Comparison of ENCODE assay signal across 22 cellular contexts in the genomic region with DNA sequence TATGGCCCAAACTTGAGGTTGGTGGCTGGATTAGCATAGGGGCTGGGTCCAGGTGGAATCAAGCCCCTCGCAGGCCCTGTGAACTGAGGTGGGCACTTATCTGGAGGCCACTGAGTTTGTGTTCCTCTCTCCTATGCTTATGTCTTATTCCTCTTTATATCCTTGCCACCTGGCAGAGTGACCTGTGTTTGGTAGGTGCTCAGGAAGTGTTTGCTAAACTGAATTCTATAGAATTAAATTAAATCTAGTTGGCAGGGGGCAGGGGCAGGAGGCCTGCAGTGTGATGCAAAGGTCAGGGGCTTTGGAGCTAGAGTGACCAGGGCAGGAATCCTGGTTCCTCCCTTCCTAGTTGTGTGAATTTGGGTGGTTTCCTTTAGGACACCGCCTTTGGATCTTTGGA. TPM values are rescaled to one million over a fixed set of nuclear protein-coding genes. Genes with fewer than 3 reads are reported as not detected.
DNase-seq lines count a peak whose midpoint lies in the region; ATAC-seq, FAIRE-seq and TF ChIP-seq lines count a peak whose summit lies in the region.
"Had no signal": no experiment of that assay in that cellular context is flagged by ENCODE, and none has a peak within 500 bp of the region (broad histone marks: within the 10 kb centered on the region; RNA-seq: fewer than 3 reads in every experiment).

No MANE protein-coding gene starts in this region.

- H4K8ac ChIP-seq in H1 (ENCODE audit: extremely low read depth, insufficient read depth, low read length) = no peak overlapping the region

- no peak for TF ChIP-seq EP300 in H1 (IDR thresholded peaks at IDR 0.05; ENCODE audit: borderline replicate concordance in 1 of 2, low read depth in 2 of 2, low read length in 2 of 2)

- H4K20me1 ChIP-seq in H1 (replicated peaks in 1 of 2; ENCODE audit: control insufficient read depth in 1 of 2, insufficient read depth in 2 of 2, low read length in 2 of 2) = peaks cover 0 to 3% of the 10 kb centered on the region in 2 experiments

- H2BK5ac ChIP-seq in H1 (ENCODE audit: low read depth, low read length) = no peak overlapping the region

- TF ChIP-seq POLR2A in H1 (IDR thresholded peaks at IDR 0.05; ENCODE audit: control extremely low read depth in 1 of 2, low read depth in 2 of 2, low read length in 2 of 2) = no peak
- TF ChIP-seq POLR2A in spleen (IDR thresholded peaks at IDR 0.05) = no peak

- no peaks in the 10 kb centered on the region for H3K9me3 ChIP-seq in CD8-positive, alpha-beta T cell (ENCODE audit: low read length)
- H3K9me3 ChIP-seq in H1 (ENCODE audit: insufficient read depth in 2 of 2, low read depth in 1 of 2, low read length in 1 of 2) (no peaks in the 10 kb centered on the region), spleen (no peaks in the 10 kb centered on the region)
- H3K9me3 ChIP-seq: A549 had no signal

- no peak for TF ChIP-seq CTCF in natural killer cell (IDR thresholded peaks at IDR 0.05)
- TF ChIP-seq CTCF in CD8-positive, alpha-beta T cell (IDR thresholded peaks at IDR 0.05) = no peak
- TF ChIP-seq CTCF in H1 (IDR thresholded peaks at IDR 0.05; ENCODE audit: control extremely low read depth in 1 of 3, insufficient read depth in 1 of 3, low read depth in 1 of 3, low read length in 3 of 3) = no peak
- TF ChIP-seq CTCF in spleen (IDR thresholded peaks at IDR 0.05 in 8 of 11, conservative IDR thresholded peaks at IDR 0.05 in 3 of 11) = no peak

- H4K5ac ChIP-seq in H1 (ENCODE audit: insufficient read length, low read depth, low read length) = no peak overlapping the region

- no peak overlapping the region for H3K4me3 ChIP-seq in CD8-positive, alpha-beta T cell (ENCODE audit: low read depth, low read length)
- H3K4me3 ChIP-seq in H1 (ENCODE audit: extremely low read depth in 1 of 4, insufficient read depth in 2 of 4, low read depth in 3 of 4, low read length in 4 of 4) (no peak overlapping the region), spleen (peak overlapping the region in 1 of 8 donors; percentile 97)

- peaks cover 13 to 24% of the 10 kb centered on the region in 2 donors for H3K4me1 Mint-ChIP-seq in natural killer cell
- peaks cover 13 to 14% of the 10 kb centered on the region in 2 donors for H3K4me1 Mint-ChIP-seq in natural killer cell treated with Interleukin-12 subunit alpha and Interleukin-12 subunit beta and Interleukin-15 and Interleukin-18, amount 100 ng/mL, for 72 hours (ENCODE audit: low read depth in 2 of 2)
- H3K4me1 Mint-ChIP-seq in CD8-positive, alpha-beta T cell (ENCODE audit: low read depth) = peaks cover 26% of the 10 kb centered on the region

- WGBS in H1 (ENCODE audit: extremely low coverage in 1 of 2, insufficient coverage in 1 of 2, insufficient read length in 1 of 2, insufficient replicate concordance in 2 of 2, low coverage in 1 of 2, low lambda C conversion rate in 2 of 2, missing lambda C conversion rate in 1 of 2), 2 experiments = 95% methylated on average over 2 of the region's 2 CpGs; no CpG with 5 or more reads in 1 of the 2 experiments
- 66 to 93% (median 81%) methylated on average over 2 of the region's 2 CpGs for WGBS in spleen, 5 donors

- peak overlapping the region; percentile 28 for H3K4me3 Mint-ChIP-seq in natural killer cell
- no peak overlapping the region for H3K4me3 Mint-ChIP-seq in natural killer cell treated with Interleukin-12 subunit alpha and Interleukin-12 subunit beta and Interleukin-15 and Interleukin-18, amount 100 ng/mL, for 72 hours
- peak overlapping the region; percentile 46 for H3K4me3 Mint-ChIP-seq in CD8-positive, alpha-beta T cell

- H2BK20ac ChIP-seq in H1 (ENCODE audit: low read length) = no peak overlapping the region

- intact Hi-C loops in natural killer cell (cut with micrococcal nuclease) (no loop called here), spleen (cut with DNase I; ENCODE audit: low total_unique reads) (no loop called here)
- intact Hi-C loops in CD8-positive, alpha-beta T cell (cut with DNase I, micrococcal nuclease) = loop anchor here in 1 of 2 experiments (2.0 to 10.0 kb wide), 2 partner anchors 15 to 491 kb away; partner anchors contain the start of gene DDX59

- H3K27ac Mint-ChIP-seq in natural killer cell = no peak overlapping the region
- no peak overlapping the region for H3K27ac Mint-ChIP-seq in natural killer cell treated with Interleukin-12 subunit alpha and Interleukin-12 subunit beta and Interleukin-15 and Interleukin-18, amount 100 ng/mL, for 72 hours
- no peak overlapping the region for H3K27ac Mint-ChIP-seq in CD8-positive, alpha-beta T cell

- H2AK5ac ChIP-seq in H1 (ENCODE audit: low read depth, low read length) = no peak overlapping the region

- no peak overlapping the region for H3K14ac ChIP-seq in H1 (ENCODE audit: insufficient read length)

- H3K27me3 Mint-ChIP-seq in natural killer cell (ENCODE audit: low read depth in 2 of 2) = peaks cover 14 to 17% of the 10 kb centered on the region in 2 donors
- H3K27me3 Mint-ChIP-seq in natural killer cell treated with Interleukin-12 subunit alpha and Interleukin-12 subunit beta and Interleukin-15 and Interleukin-18, amount 100 ng/mL, for 72 hours = peaks cover 12 to 20% of the 10 kb centered on the region in 2 donors
- H3K27me3 Mint-ChIP-seq in CD8-positive, alpha-beta T cell (ENCODE audit: low read depth) = no peaks in the 10 kb centered on the region

- ATAC-seq in natural killer cell (no peak), GM21619 (IDR thresholded peaks at IDR 0.05; ENCODE audit: unreplicated experiment) (no peak)
- no peak for ATAC-seq in natural killer cell treated with Interleukin-12 subunit alpha and Interleukin-12 subunit beta and Interleukin-15 and Interleukin-18, amount 100 ng/mL, for 72 hours
- no peak for ATAC-seq in CD8-positive, alpha-beta T cell

- peaks cover 6% of the 10 kb centered on the region; the same call in 1 of the 2 replicates for H3K23me2 ChIP-seq in H1 (ENCODE audit: low read depth, low read length)

- no peak overlapping the region for H3K9ac ChIP-seq in H1 (replicated peaks in 1 of 4; ENCODE audit: extremely low read depth in 1 of 4, low read depth in 3 of 4, low read length in 3 of 4)

- POLR2A ChIA-PET in CD8-positive, alpha-beta T cell (lab: Charles Lee) = interaction anchor here (1.6 to 2.4 kb wide), 2 partner anchors 14 to 41 kb away, joined by 8 read pairs; no protein-coding TSS in a partner anchor
- POLR2A ChIA-PET in H1 (lab: Charles Lee; ENCODE audit: partially characterized antibody) = interaction anchor here (0.8 to 11.8 kb wide), 4 partner anchors 14 to 263 kb away, joined by 3 to 105 read pairs (median 13); no protein-coding TSS in a partner anchor

- no peak for TF ChIP-seq RAD21 in H1 (IDR thresholded peaks at IDR 0.05 in 1 of 2, conservative IDR thresholded peaks at IDR 0.05 in 1 of 2; ENCODE audit: low read depth in 2 of 2, low read length in 2 of 2)

- no peak overlapping the region for H2AFZ ChIP-seq in H1 (ENCODE audit: low read length)

- no peaks in the 10 kb centered on the region for H3K27me3 ChIP-seq in CD8-positive, alpha-beta T cell (ENCODE audit: insufficient read depth, low read length)
- H3K27me3 ChIP-seq in H1 (replicated peaks in 1 of 4; ENCODE audit: control insufficient read depth in 3 of 4, extremely low read depth in 1 of 4, insufficient read depth in 3 of 4, low read length in 3 of 4) = no peaks in the 10 kb centered on the region; a peak in 1 of 7 replicates
- H3K27me3 ChIP-seq in spleen (replicated peaks in 1 of 7) = no peaks in the 10 kb centered on the region

- H3K4me2 ChIP-seq in H1 (ENCODE audit: insufficient read depth in 1 of 2, low read depth in 2 of 2, low read length in 2 of 2) = no peak overlapping the region; a peak in 1 of 4 replicates

- no peak overlapping the region for H3K27ac ChIP-seq in CD8-positive, alpha-beta T cell (ENCODE audit: low read depth, low read length)
- H3K27ac ChIP-seq in H1 (ENCODE audit: low read depth, low read length) = no peak overlapping the region
- H3K27ac ChIP-seq in spleen = no peak overlapping the region

- DNase-seq in natural killer cell = no peak
- no peak for DNase-seq in natural killer cell treated with Interleukin-12 subunit alpha and Interleukin-12 subunit beta and Interleukin-15 and Interleukin-18, amount 100 ng/mL, for 72 hours (ENCODE audit: low spot score)
- DNase-seq in CD8-positive, alpha-beta T cell = no peak
- DNase-seq in H1 (ENCODE audit: low read depth in 1 of 2, low spot score in 2 of 2) = no peak
- DNase-seq in spleen = peak; percentile 40
- no peak for DNase-seq in NCI-H524 (lab: John Stamatoyannopoulos, UW)
- no peak for DNase-seq in stimulated activated CD4-positive, alpha-beta T cell treated with anti-CD3 and anti-CD28 coated beads, Interleukin-15, amount 100 ng/mL, for 24 hours
- DNase-seq: COR-L47, DMS153, DMS79 treated with DMSO at 0.1 percent for 48 hours, EL, HCEC 1CT, HFFc6 had no signal

- H4K91ac ChIP-seq in H1 (replicated peaks; ENCODE audit: insufficient read length, low read length) = no peak overlapping the region

- H3K18ac ChIP-seq in H1 (ENCODE audit: extremely low read depth, low read length) = no peak overlapping the region

- no peak overlapping the region for H3K4ac ChIP-seq in H1 (replicated peaks; ENCODE audit: insufficient read length, low read depth, low read length)

- H3K36me3 ChIP-seq in CD8-positive, alpha-beta T cell (ENCODE audit: insufficient read depth, low read length) = no peaks in the 10 kb centered on the region
- H3K36me3 ChIP-seq in H1 (ENCODE audit: control insufficient read depth in 2 of 4, insufficient read depth in 4 of 4, low read length in 3 of 4) (peaks cover 4 to 24% (median 16%) of the 10 kb centered on the region in 4 experiments; a peak in 7 of 8 replicates), spleen (peaks cover 0 to 15% (median 4%) of the 10 kb centered on the region in 6 donors)

- CTCF ChIA-PET in CD8-positive, alpha-beta T cell (lab: Charles Lee) = interaction anchor here (0.7 kb wide), 1 partner anchor 16 kb away, joined by 3 read pairs; no protein-coding TSS in a partner anchor
- CTCF ChIA-PET in H1 (lab: Charles Lee; ENCODE audit: partially characterized antibody) = interaction anchor here (1.0 to 2.0 kb wide), 5 partner anchors 14 to 206 kb away, joined by 3 to 13 read pairs (median 5); no protein-coding TSS in a partner anchor

- no peak overlapping the region for H2BK15ac ChIP-seq in H1 (ENCODE audit: low read length)

- H2BK12ac ChIP-seq in H1 (ENCODE audit: low read depth, low read length) = no peak overlapping the region

- no peak for FAIRE-seq in H1 (lab: Jason Lieb, UNC)
- FAIRE-seq: A549, D721Med, G401.6, GM12892, GM19239 had no signal

- no peak overlapping the region for H3K23ac ChIP-seq in H1 (ENCODE audit: insufficient read length)

- peaks cover 4% of the 10 kb centered on the region; the same call in 1 of the 2 replicates for H3K79me1 ChIP-seq in H1 (ENCODE audit: low read depth, low read length)

- H2BK120ac ChIP-seq in H1 (replicated peaks; ENCODE audit: low read depth, low read length) = no peak overlapping the region

- H3K9me3 Mint-ChIP-seq in natural killer cell = no peaks in the 10 kb centered on the region
- H3K9me3 Mint-ChIP-seq in natural killer cell treated with Interleukin-12 subunit alpha and Interleukin-12 subunit beta and Interleukin-15 and Interleukin-18, amount 100 ng/mL, for 72 hours = no peaks in the 10 kb centered on the region
- H3K9me3 Mint-ChIP-seq in CD8-positive, alpha-beta T cell = no peaks in the 10 kb centered on the region
- H3K9me3 Mint-ChIP-seq: HFFc6 had no signal

- peaks cover 0 to 18% of the 10 kb centered on the region in 2 experiments; a peak in 3 of 4 replicates for H3K79me2 ChIP-seq in H1 (ENCODE audit: control insufficient read depth in 1 of 2, insufficient read depth in 2 of 2, low read length in 2 of 2)

- H3K4me1 ChIP-seq in CD8-positive, alpha-beta T cell (ENCODE audit: insufficient read depth, low read length) = peaks cover 16% of the 10 kb centered on the region
- H3K4me1 ChIP-seq in H1 (replicated peaks in 1 of 4; ENCODE audit: control insufficient read depth in 3 of 4, insufficient read depth in 4 of 4, low read length in 3 of 4) = peaks cover 0 to 13% (median 7%) of the 10 kb centered on the region in 4 experiments; a peak in 6 of 7 replicates
- H3K4me1 ChIP-seq in spleen = peaks cover 9 to 33% (median 15%) of the 10 kb centered on the region in 6 donors

- no peak overlapping the region for H3K56ac ChIP-seq in H1 (replicated peaks; ENCODE audit: insufficient read length, low read depth, low read length)

- no peaks in the 10 kb centered on the region for H3K36me3 Mint-ChIP-seq in natural killer cell
- H3K36me3 Mint-ChIP-seq in natural killer cell treated with Interleukin-12 subunit alpha and Interleukin-12 subunit beta and Interleukin-15 and Interleukin-18, amount 100 ng/mL, for 72 hours = no peaks in the 10 kb centered on the region
- H3K36me3 Mint-ChIP-seq in CD8-positive, alpha-beta T cell = peaks cover 26% of the 10 kb centered on the region

RNA-seq across cellular contexts. Expression of gene TMEM9, which starts 1.1 kb away (rescaled TPM):
- total RNA-seq in natural killer cell (10 to 100 TPM; 16.2 to 18.1 (median 16.9) TPM), spleen (10 to 100 TPM; 21.5 to 50.3 (median 33.9) TPM)
- 10 to 100 TPM; 15.6 to 21.5 TPM for total RNA-seq in natural killer cell treated with Interleukin-12 subunit alpha and Interleukin-12 subunit beta and Interleukin-15 and Interleukin-18, amount 100 ng/mL, for 72 hours
- total RNA-seq in CD8-positive, alpha-beta T cell = 10 to 100 TPM; 14.3 to 14.4 TPM
- total RNA-seq in H1 (2021; fragmentation: NEBNext Ultra II Directional; extraction: Animal tissue kit (Norgen Biotek cat#: 25700)) = 79.9 and 83.2 TPM in 2 replicates
- polyA plus RNA-seq in H1 (2011; rRNA removed) (181 and 202 TPM in 2 replicates), spleen (10 to 100 TPM; 28.2 to 39.8 (median 35.6) TPM)
- polyA plus RNA-seq in H1 (2011; cell fraction: cytosol; rRNA removed) = 193 TPM
- 404 TPM for polyA plus RNA-seq in H1 (2011; cell fraction: nucleus; rRNA removed)
- 71.3 to 146 TPM (median 132 TPM) in 4 replicates for polyA plus RNA-seq in H1 (2012, experiment 1 of 2)
- polyA plus RNA-seq in H1 (2012, experiment 2 of 2) = 179 TPM
- polyA plus RNA-seq in H1 (2013, experiment 1 of 2) = 79.7 TPM
- 94.6 TPM for polyA plus RNA-seq in H1 (2013, experiment 2 of 2)
- 189 and 196 TPM in 2 replicates for polyA minus RNA-seq in H1 (2011; rRNA and poly(A)+ RNA removed)
- 42.0 TPM for polyA minus RNA-seq in H1 (2011; cell fraction: cytosol; rRNA and poly(A)+ RNA removed)
- polyA minus RNA-seq in H1 (2011; cell fraction: nucleus; rRNA and poly(A)+ RNA removed) = 55.3 TPM

RNA-seq across cellular contexts. Expression of gene ASCL5, which starts 28.4 kb away (rescaled TPM):
- total RNA-seq in natural killer cell = not detected
- not detected for total RNA-seq in natural killer cell treated with Interleukin-12 subunit alpha and Interleukin-12 subunit beta and Interleukin-15 and Interleukin-18, amount 100 ng/mL, for 72 hours
- under 1 TPM; 0.73 to 0.94 TPM for total RNA-seq in CD8-positive, alpha-beta T cell
- total RNA-seq in H1 (2021; fragmentation: NEBNext Ultra II Directional; extraction: Animal tissue kit (Norgen Biotek cat#: 25700)) = 0.41 and 0.44 TPM in 2 replicates
- 0.29 and 0.31 TPM in 2 replicates for polyA plus RNA-seq in H1 (2011; rRNA removed)
- 0.13 TPM for polyA plus RNA-seq in H1 (2011; cell fraction: cytosol; rRNA removed)
- polyA plus RNA-seq in H1 (2011; cell fraction: nucleus; rRNA removed) = 0.33 TPM
- 0.21 to 0.52 TPM (median 0.34 TPM) in 4 replicates for polyA plus RNA-seq in H1 (2012, experiment 1 of 2)
- polyA plus RNA-seq in H1 (2012, experiment 2 of 2) = 0.30 TPM
- 0.10 TPM for polyA plus RNA-seq in H1 (2013, experiment 1 of 2)
- polyA plus RNA-seq in H1 (2013, experiment 2 of 2) = 0.09 TPM
- not detected in 2 replicates for polyA minus RNA-seq in H1 (2011; rRNA and poly(A)+ RNA removed)
- polyA minus RNA-seq in H1 (2011; cell fraction: cytosol; rRNA and poly(A)+ RNA removed) = not detected
- polyA minus RNA-seq in H1 (2011; cell fraction: nucleus; rRNA and poly(A)+ RNA removed) = 0.40 TPM
- total RNA-seq in spleen = under 1 TPM in 1 of 7 donors, not detected in 6; 0.85 TPM
- under 1 TPM; 0.06 to 0.09 (median 0.09) TPM for polyA plus RNA-seq in spleen
- total RNA-seq: H4, HFFc6 had no signal
- polyA plus RNA-seq: AG04450 had no signal

RNA-seq across cellular contexts. Expression of gene IGFN1, which starts 35.3 kb away (rescaled TPM):
- not detected for total RNA-seq in natural killer cell
- not detected for total RNA-seq in natural killer cell treated with Interleukin-12 subunit alpha and Interleukin-12 subunit beta and Interleukin-15 and Interleukin-18, amount 100 ng/mL, for 72 hours
- total RNA-seq in CD8-positive, alpha-beta T cell = not detected
- total RNA-seq in H1 (2021; fragmentation: NEBNext Ultra II Directional; extraction: Animal tissue kit (Norgen Biotek cat#: 25700)) = not detected in 2 replicates
- polyA plus RNA-seq in H1 (2011; rRNA removed) = not detected in 2 replicates
- not detected for polyA plus RNA-seq in H1 (2011; cell fraction: cytosol; rRNA removed)
- not detected for polyA plus RNA-seq in H1 (2011; cell fraction: nucleus; rRNA removed)
- not detected in 4 replicates for polyA plus RNA-seq in H1 (2012, experiment 1 of 2)
- not detected for polyA plus RNA-seq in H1 (2012, experiment 2 of 2)
- not detected for polyA plus RNA-seq in H1 (2013, experiment 1 of 2)
- not detected for polyA plus RNA-seq in H1 (2013, experiment 2 of 2)
- polyA minus RNA-seq in H1 (2011; rRNA and poly(A)+ RNA removed) = not detected in 2 replicates
- not detected for polyA minus RNA-seq in H1 (2011; cell fraction: cytosol; rRNA and poly(A)+ RNA removed)
- not detected for polyA minus RNA-seq in H1 (2011; cell fraction: nucleus; rRNA and poly(A)+ RNA removed)
- not detected for total RNA-seq in spleen
- under 1 TPM; 0.02 to 0.03 (median 0.02) TPM for polyA plus RNA-seq in spleen
- total RNA-seq: HFFc6 had no signal
- polyA plus RNA-seq: AG04450, BJ had no signal

RNA-seq across cellular contexts. Expression of gene CACNA1S, which starts 43.1 kb away (rescaled TPM):
- total RNA-seq in natural killer cell (not detected), spleen (under 1 TPM in 2 of 7 donors, not detected in 5; 0.09 to 0.17 TPM)
- total RNA-seq in natural killer cell treated with Interleukin-12 subunit alpha and Interleukin-12 subunit beta and Interleukin-15 and Interleukin-18, amount 100 ng/mL, for 72 hours = not detected
- total RNA-seq in CD8-positive, alpha-beta T cell = not detected
- not detected in 2 replicates for total RNA-seq in H1 (2021; fragmentation: NEBNext Ultra II Directional; extraction: Animal tissue kit (Norgen Biotek cat#: 25700))
- polyA plus RNA-seq in H1 (2011; rRNA removed) (0.06 and 0.08 TPM in 2 replicates), spleen (under 1 TPM in 1 of 3 donors, not detected in 2; 0.04 TPM)
- polyA plus RNA-seq in H1 (2011; cell fraction: cytosol; rRNA removed) = 0.08 TPM
- 0.16 TPM for polyA plus RNA-seq in H1 (2011; cell fraction: nucleus; rRNA removed)
- 0.03 to 0.05 TPM (median 0.03 TPM) in 3 of 4 replicates, not detected in the other for polyA plus RNA-seq in H1 (2012, experiment 1 of 2)
- polyA plus RNA-seq in H1 (2012, experiment 2 of 2) = not detected
- 0.02 TPM for polyA plus RNA-seq in H1 (2013, experiment 1 of 2)
- polyA plus RNA-seq in H1 (2013, experiment 2 of 2) = 0.02 TPM
- 0.15 and 0.22 TPM in 2 replicates for polyA minus RNA-seq in H1 (2011; rRNA and poly(A)+ RNA removed)
- not detected for polyA minus RNA-seq in H1 (2011; cell fraction: cytosol; rRNA and poly(A)+ RNA removed)
- polyA minus RNA-seq in H1 (2011; cell fraction: nucleus; rRNA and poly(A)+ RNA removed) = 0.20 TPM
- total RNA-seq: H4, HFFc6 had no signal
- polyA plus RNA-seq: AG04450, BJ had no signal
